9 cellular contexts compared by ENCODE assay signal in genomic region chr12:113261847-113262470, GRCh38. TPM values are rescaled to one million over a fixed set of nuclear protein-coding genes. Genes with fewer than 3 reads are reported as not detected.
DNase-seq lines count a peak whose midpoint lies in the region; ATAC-seq and TF ChIP-seq lines count a peak whose summit lies in the region.
"Had no signal": no experiment of that assay in that cellular context is flagged by ENCODE, and none has a peak within 500 bp of the region (broad histone marks: within the 10 kb centered on the region; RNA-seq: fewer than 3 reads in every experiment).

No MANE protein-coding gene starts in this region.

- CTCF ChIA-PET in activated CD8-positive, alpha-beta T cell treated with anti-CD3 and anti-CD28 coated beads for 36 hours (lab: Charles Lee): interaction anchor here (1.8 kb wide), 2 partner anchors 10 to 22 kb away, joined by 4 to 5 read pairs; no protein-coding TSS in a partner anchor
- CTCF ChIA-PET in GM10248 (lab: Yijun Ruan, JAX): interaction anchor here (1.2 to 1.7 kb wide), 5 partner anchors 9 to 74 kb away, joined by 3 to 4 read pairs (median 4); no protein-coding TSS in a partner anchor

- ATAC-seq in CD4-positive, CD25-positive, alpha-beta regulatory T cell (ENCODE audit: low read depth in 2 of 2): peak; percentile 71 to 83
- peak; percentile 91 for ATAC-seq in activated CD8-positive, alpha-beta T cell treated with anti-CD3 and anti-CD28 coated beads for 36 hours
- ATAC-seq in GM19328 (IDR thresholded peaks at IDR 0.05; ENCODE audit: unreplicated experiment): no peak
- no peak for ATAC-seq in GM21390 (IDR thresholded peaks at IDR 0.05; ENCODE audit: unreplicated experiment)
- ATAC-seq in HG02970 (IDR thresholded peaks at IDR 0.05; ENCODE audit: low FRiP score, unreplicated experiment): no peak
- ATAC-seq: effector memory CD8-positive, alpha-beta T cell had no signal

- no peaks in the 10 kb centered on the region for H3K27me3 ChIP-seq in CD4-positive, CD25-positive, alpha-beta regulatory T cell (ENCODE audit: control insufficient read depth, insufficient read depth, low read length)

- peak overlapping the region; percentile 69 to 93 (median 83) for H3K27ac Mint-ChIP-seq in CD4-positive, CD25-positive, alpha-beta regulatory T cell
- peak overlapping the region; percentile 77 for H3K27ac Mint-ChIP-seq in activated CD8-positive, alpha-beta T cell treated with anti-CD3 and anti-CD28 coated beads for 36 hours
- peak overlapping the region; percentile 50 for H3K27ac Mint-ChIP-seq in mesothelial cell of epicardium

- H3K36me3 Mint-ChIP-seq in CD4-positive, CD25-positive, alpha-beta regulatory T cell: peaks cover 31% of the 10 kb centered on the region
- H3K36me3 Mint-ChIP-seq in activated CD8-positive, alpha-beta T cell treated with anti-CD3 and anti-CD28 coated beads for 36 hours (ENCODE audit: low read depth): peaks cover 35% of the 10 kb centered on the region
- peaks cover 7% of the 10 kb centered on the region for H3K36me3 Mint-ChIP-seq in mesothelial cell of epicardium

- peaks cover 21% of the 10 kb centered on the region for H3K4me1 ChIP-seq in CD4-positive, CD25-positive, alpha-beta regulatory T cell (ENCODE audit: control insufficient read depth, insufficient read depth, low read length, poor library complexity, severe bottlenecking)

- no peaks in the 10 kb centered on the region for H3K9me3 ChIP-seq in CD4-positive, CD25-positive, alpha-beta regulatory T cell (ENCODE audit: control insufficient read depth in 2 of 2, low read length in 2 of 2)

- H3K4me1 Mint-ChIP-seq in CD4-positive, CD25-positive, alpha-beta regulatory T cell: peaks cover 15 to 56% (median 20%) of the 10 kb centered on the region in 4 donors
- peaks cover 36% of the 10 kb centered on the region for H3K4me1 Mint-ChIP-seq in activated CD8-positive, alpha-beta T cell treated with anti-CD3 and anti-CD28 coated beads for 36 hours (ENCODE audit: low read depth)
- H3K4me1 Mint-ChIP-seq in mesothelial cell of epicardium: peaks cover 20% of the 10 kb centered on the region

- H3K4me3 Mint-ChIP-seq in CD4-positive, CD25-positive, alpha-beta regulatory T cell: peak overlapping the region; percentile 14 to 59 (median 44)
- peak overlapping the region; percentile 36 for H3K4me3 Mint-ChIP-seq in activated CD8-positive, alpha-beta T cell treated with anti-CD3 and anti-CD28 coated beads for 36 hours
- H3K4me3 Mint-ChIP-seq in mesothelial cell of epicardium: no peak overlapping the region

- H3K27ac ChIP-seq in CD4-positive, CD25-positive, alpha-beta regulatory T cell (ENCODE audit: insufficient read depth, low read length, poor library complexity, severe bottlenecking): peak overlapping the region; percentile 43

- peak overlapping the region; percentile 52 for H3K4me3 ChIP-seq in CD4-positive, CD25-positive, alpha-beta regulatory T cell (ENCODE audit: low read depth, low read length)
- H3K4me3 ChIP-seq in Jurkat, Clone E6-1 (ENCODE audit: low read length): peak overlapping the region; percentile 15; the same call in 1 of the 2 replicates

- POLR2A ChIA-PET in activated CD8-positive, alpha-beta T cell treated with anti-CD3 and anti-CD28 coated beads for 36 hours (lab: Charles Lee): interaction anchor here (1.4 to 1.7 kb wide), 2 partner anchors 39 to 86 kb away, joined by 4 to 5 read pairs; no protein-coding TSS in a partner anchor
- POLR2A ChIA-PET in GM10248 (lab: Yijun Ruan, JAX): no interaction called here

- TF ChIP-seq CTCF in activated CD8-positive, alpha-beta T cell treated with anti-CD3 and anti-CD28 coated beads for 36 hours (IDR thresholded peaks at IDR 0.05): no peak
- no peak for TF ChIP-seq CTCF in mesothelial cell of epicardium (IDR thresholded peaks at IDR 0.05; ENCODE audit: unreplicated experiment)
- no peak for TF ChIP-seq CTCF in GM10248 (IDR thresholded peaks at IDR 0.05; ENCODE audit: control extremely low read depth, extremely low read depth, low read depth, missing control alignments)

- intact Hi-C loops in activated CD8-positive, alpha-beta T cell treated with anti-CD3 and anti-CD28 coated beads for 36 hours (cut with micrococcal nuclease): loop anchor here (5.0 kb wide), 1 partner anchor 55 kb away; no protein-coding TSS in a partner anchor

- H3K36me3 ChIP-seq in CD4-positive, CD25-positive, alpha-beta regulatory T cell (ENCODE audit: control insufficient read depth, insufficient read depth, low read length): peaks cover 10% of the 10 kb centered on the region

- H3K9me3 Mint-ChIP-seq in CD4-positive, CD25-positive, alpha-beta regulatory T cell: no peaks in the 10 kb centered on the region
- no peaks in the 10 kb centered on the region for H3K9me3 Mint-ChIP-seq in activated CD8-positive, alpha-beta T cell treated with anti-CD3 and anti-CD28 coated beads for 36 hours
- no peaks in the 10 kb centered on the region for H3K9me3 Mint-ChIP-seq in mesothelial cell of epicardium
- H3K9me3 Mint-ChIP-seq: effector memory CD8-positive, alpha-beta T cell had no signal

- DNase-seq in CD4-positive, CD25-positive, alpha-beta regulatory T cell: peak in 2 of 3 donors; percentile 18 to 88
- peak; percentile 72 for DNase-seq in Jurkat, Clone E6-1 (ENCODE audit: low read depth, low spot score)
- peak; percentile 74 for DNase-seq in activated CD8-positive, alpha-beta T cell treated with anti-CD3 and anti-CD28 coated beads for 36 hours
- DNase-seq in mesothelial cell of epicardium (ENCODE audit: low spot score in 2 of 2, unreplicated experiment in 2 of 2): no peak
- no peak for DNase-seq in GM10248 (ENCODE audit: extremely low spot score)
- DNase-seq: effector memory CD8-positive, alpha-beta T cell had no signal

- no peaks in the 10 kb centered on the region for H3K27me3 Mint-ChIP-seq in CD4-positive, CD25-positive, alpha-beta regulatory T cell
- H3K27me3 Mint-ChIP-seq in activated CD8-positive, alpha-beta T cell treated with anti-CD3 and anti-CD28 coated beads for 36 hours: no peaks in the 10 kb centered on the region
- H3K27me3 Mint-ChIP-seq in mesothelial cell of epicardium (ENCODE audit: low read depth): no peaks in the 10 kb centered on the region
- H3K27me3 Mint-ChIP-seq: effector memory CD8-positive, alpha-beta T cell had no signal

RNA-seq across cellular contexts. Expression of gene TPCN1, which starts 40.7 kb away (rescaled TPM):
- total RNA-seq in CD4-positive, CD25-positive, alpha-beta regulatory T cell: 44.9 TPM
- polyA plus RNA-seq in CD4-positive, CD25-positive, alpha-beta regulatory T cell: 1 to 10 TPM; 5.2 to 9.5 (median 8.4) TPM
- 8.8 TPM for polyA plus RNA-seq in Jurkat, Clone E6-1 (2012; ENCODE audit: insufficient read depth, insufficient read length)
- total RNA-seq in activated CD8-positive, alpha-beta T cell treated with anti-CD3 and anti-CD28 coated beads for 36 hours: 10 to 100 TPM; 29.9 to 33.5 TPM
- total RNA-seq in mesothelial cell of epicardium: 40.0 to 46.0 TPM (median 42.7 TPM) in 3 replicates

Comparison
In these comparisons a context has a peak if more than half of its experiments do, and no peak if none do; other contexts are left out.
1. ATAC-seq: peak in CD4-positive, CD25-positive, alpha-beta regulatory T cell (2 of 2) and activated CD8-positive, alpha-beta T cell treated with anti-CD3 and anti-CD28 coated beads for 36 hours (single experiment); none in GM19328 (single experiment), GM21390 (single experiment) and HG02970 (single experiment).
2. DNase-seq: peak in CD4-positive, CD25-positive, alpha-beta regulatory T cell (2 of 3), Jurkat, Clone E6-1 (single experiment) and activated CD8-positive, alpha-beta T cell treated with anti-CD3 and anti-CD28 coated beads for 36 hours (single experiment); none in mesothelial cell of epicardium (0 of 2) and GM10248 (single experiment).
3. Peak in every context shown above with its lines, with median percentiles within 50 percentile points of each other: H3K27ac Mint-ChIP-seq.